In genomic region chr11:13238879-13239514, GRCh38 we compare ENCODE assay signal across 2 cellular contexts.
TF ChIP-seq lines count a peak whose summit lies in the region.

No MANE protein-coding gene starts in this region.

TF ChIP-seq in HCT116, 20 proteins besides CTCF, POLR2A, EP300 and RAD21:
- TF ChIP-seq ELF1 (IDR thresholded peaks at IDR 0.05; ENCODE audit: borderline replicate concordance, low read depth) (peak; percentile 52), CBX3 (IDR thresholded peaks at IDR 0.05; ENCODE audit: low read depth) (peak; percentile 35; the same call in 1 of the 2 replicates), TCF7L2 (IDR thresholded peaks at IDR 0.05; ENCODE audit: borderline replicate concordance, extremely low read depth, insufficient read depth, insufficient read length) (no peak)

TF ChIP-seq in H1, 55 proteins besides CTCF, POLR2A, EP300 and RAD21:
- TF ChIP-seq CBX5 (IDR thresholded peaks at IDR 0.05; ENCODE audit: low read depth, low read length): no peak
- 0 out of 2 replicates have a peak, but pooled peaks have one; percentile 52 for TF ChIP-seq YY1 (IDR thresholded peaks at IDR 0.05; ENCODE audit: low read depth, low read length)
- no peak for TF ChIP-seq FOSL1 (IDR thresholded peaks at IDR 0.05; ENCODE audit: insufficient read depth, low read depth, low read length)
- no peak for TF ChIP-seq EGR1 (IDR thresholded peaks at IDR 0.05; ENCODE audit: borderline replicate concordance, low read depth, low read length)
- TF ChIP-seq SP4 (IDR thresholded peaks at IDR 0.05; ENCODE audit: low read length): no peak
- TF ChIP-seq MAX (IDR thresholded peaks at IDR 0.05): no peak
- TF ChIP-seq GABPA (IDR thresholded peaks at IDR 0.05; ENCODE audit: borderline replicate concordance, insufficient read depth, low read length): no peak
- TF ChIP-seq RNF2 (IDR thresholded peaks at IDR 0.05; ENCODE audit: borderline replicate concordance, low read depth, low read length, missing control alignments, poor library complexity, severe bottlenecking): no peak
- TF ChIP-seq HDAC2 (IDR thresholded peaks at IDR 0.05; ENCODE audit: borderline replicate concordance in 1 of 2, low read depth in 2 of 2, low read length in 2 of 2): 0 out of 4 replicates have a peak, but pooled peaks of 1 of the 2 experiments have one; percentile 32
- no peak for TF ChIP-seq SP1 (IDR thresholded peaks at IDR 0.05; ENCODE audit: low read depth, low read length)
- no peak for TF ChIP-seq PHF8 (conservative IDR thresholded peaks at IDR 0.05; ENCODE audit: low read depth, low read length)
